In the genomic region with DNA sequence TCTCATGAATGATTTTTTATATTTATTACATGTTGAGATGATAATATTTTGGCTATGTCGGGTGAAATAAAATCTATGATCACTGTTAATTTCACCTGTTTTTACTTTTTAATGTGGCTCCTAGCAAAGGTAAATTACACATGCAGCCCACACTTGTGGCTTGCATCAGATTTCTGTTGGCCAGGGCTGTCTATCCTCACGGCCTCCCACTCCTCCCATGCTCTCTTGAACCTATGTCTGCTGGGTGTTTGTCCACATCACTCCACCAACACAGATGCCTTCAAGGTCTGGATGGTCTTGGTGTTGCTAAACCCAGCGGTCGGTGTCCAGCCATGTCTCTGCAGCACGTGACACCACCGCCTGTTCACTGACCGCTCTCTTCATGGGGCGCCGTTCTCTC, we compare ENCODE assay signal across 1 cellular context.
A peak's percentile ranks its signal among the peaks of the same experiment; 100 is the strongest.
TF ChIP-seq lines count a peak whose summit lies in the region.

No MANE protein-coding gene starts in this region.

TF ChIP-seq in HEK293, 187 proteins besides CTCF, POLR2A, EP300 and RAD21:
- TF ChIP-seq, protein P1, sequence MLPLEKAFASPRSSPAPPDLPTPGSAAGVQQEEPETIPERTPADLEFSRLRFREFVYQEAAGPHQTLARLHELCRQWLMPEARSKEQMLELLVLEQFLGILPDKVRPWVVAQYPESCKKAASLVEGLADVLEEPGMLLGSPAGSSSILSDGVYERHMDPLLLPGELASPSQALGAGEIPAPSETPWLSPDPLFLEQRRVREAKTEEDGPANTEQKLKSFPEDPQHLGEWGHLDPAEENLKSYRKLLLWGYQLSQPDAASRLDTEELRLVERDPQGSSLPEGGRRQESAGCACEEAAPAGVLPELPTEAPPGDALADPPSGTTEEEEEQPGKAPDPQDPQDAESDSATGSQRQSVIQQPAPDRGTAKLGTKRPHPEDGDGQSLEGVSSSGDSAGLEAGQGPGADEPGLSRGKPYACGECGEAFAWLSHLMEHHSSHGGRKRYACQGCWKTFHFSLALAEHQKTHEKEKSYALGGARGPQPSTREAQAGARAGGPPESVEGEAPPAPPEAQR (tag by site-specific recombination; IDR thresholded peaks at IDR 0.05): no peak
- TF ChIP-seq, protein P2, sequence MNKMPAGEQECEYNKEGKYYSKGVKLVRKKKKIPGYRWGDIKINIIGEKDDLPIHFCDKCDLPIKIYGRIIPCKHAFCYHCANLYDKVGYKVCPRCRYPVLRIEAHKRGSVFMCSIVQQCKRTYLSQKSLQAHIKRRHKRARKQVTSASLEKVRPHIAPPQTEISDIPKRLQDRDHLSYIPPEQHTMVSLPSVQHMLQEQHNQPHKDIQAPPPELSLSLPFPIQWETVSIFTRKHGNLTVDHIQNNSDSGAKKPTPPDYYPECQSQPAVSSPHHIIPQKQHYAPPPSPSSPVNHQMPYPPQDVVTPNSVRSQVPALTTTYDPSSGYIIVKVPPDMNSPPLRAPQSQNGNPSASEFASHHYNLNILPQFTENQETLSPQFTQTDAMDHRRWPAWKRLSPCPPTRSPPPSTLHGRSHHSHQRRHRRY (tag by site-specific recombination; IDR thresholded peaks at IDR 0.05): no peak
- no peak for TF ChIP-seq ZNF610 (tag by site-specific recombination; IDR thresholded peaks at IDR 0.05; ENCODE audit: borderline replicate concordance)
- TF ChIP-seq EGR2 (tag by site-specific recombination; IDR thresholded peaks at IDR 0.05; ENCODE audit: low read depth): peak; percentile 55
- TF ChIP-seq, protein P3, sequence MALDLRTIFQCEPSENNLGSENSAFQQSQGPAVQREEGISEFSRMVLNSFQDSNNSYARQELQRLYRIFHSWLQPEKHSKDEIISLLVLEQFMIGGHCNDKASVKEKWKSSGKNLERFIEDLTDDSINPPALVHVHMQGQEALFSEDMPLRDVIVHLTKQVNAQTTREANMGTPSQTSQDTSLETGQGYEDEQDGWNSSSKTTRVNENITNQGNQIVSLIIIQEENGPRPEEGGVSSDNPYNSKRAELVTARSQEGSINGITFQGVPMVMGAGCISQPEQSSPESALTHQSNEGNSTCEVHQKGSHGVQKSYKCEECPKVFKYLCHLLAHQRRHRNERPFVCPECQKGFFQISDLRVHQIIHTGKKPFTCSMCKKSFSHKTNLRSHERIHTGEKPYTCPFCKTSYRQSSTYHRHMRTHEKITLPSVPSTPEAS (tag by site-specific recombination; IDR thresholded peaks at IDR 0.05): no peak
- TF ChIP-seq, protein P4, sequence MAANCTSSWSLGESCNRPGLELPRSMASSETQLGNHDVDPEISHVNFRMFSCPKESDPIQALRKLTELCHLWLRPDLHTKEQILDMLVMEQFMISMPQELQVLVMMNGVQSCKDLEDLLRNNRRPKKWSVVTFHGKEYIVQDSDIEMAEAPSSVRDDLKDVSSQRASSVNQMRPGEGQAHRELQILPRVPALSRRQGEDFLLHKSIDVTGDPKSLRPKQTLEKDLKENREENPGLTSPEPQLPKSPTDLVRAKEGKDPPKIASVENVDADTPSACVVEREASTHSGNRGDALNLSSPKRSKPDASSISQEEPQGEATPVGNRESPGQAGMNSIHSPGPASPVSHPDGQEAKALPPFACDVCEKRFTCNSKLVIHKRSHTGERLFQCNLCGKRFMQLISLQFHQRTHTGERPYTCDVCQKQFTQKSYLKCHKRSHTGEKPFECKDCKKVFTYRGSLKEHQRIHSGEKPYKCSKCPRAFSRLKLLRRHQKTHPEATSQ (tag by site-specific recombination; IDR thresholded peaks at IDR 0.05): no peak
- TF ChIP-seq, protein P5, sequence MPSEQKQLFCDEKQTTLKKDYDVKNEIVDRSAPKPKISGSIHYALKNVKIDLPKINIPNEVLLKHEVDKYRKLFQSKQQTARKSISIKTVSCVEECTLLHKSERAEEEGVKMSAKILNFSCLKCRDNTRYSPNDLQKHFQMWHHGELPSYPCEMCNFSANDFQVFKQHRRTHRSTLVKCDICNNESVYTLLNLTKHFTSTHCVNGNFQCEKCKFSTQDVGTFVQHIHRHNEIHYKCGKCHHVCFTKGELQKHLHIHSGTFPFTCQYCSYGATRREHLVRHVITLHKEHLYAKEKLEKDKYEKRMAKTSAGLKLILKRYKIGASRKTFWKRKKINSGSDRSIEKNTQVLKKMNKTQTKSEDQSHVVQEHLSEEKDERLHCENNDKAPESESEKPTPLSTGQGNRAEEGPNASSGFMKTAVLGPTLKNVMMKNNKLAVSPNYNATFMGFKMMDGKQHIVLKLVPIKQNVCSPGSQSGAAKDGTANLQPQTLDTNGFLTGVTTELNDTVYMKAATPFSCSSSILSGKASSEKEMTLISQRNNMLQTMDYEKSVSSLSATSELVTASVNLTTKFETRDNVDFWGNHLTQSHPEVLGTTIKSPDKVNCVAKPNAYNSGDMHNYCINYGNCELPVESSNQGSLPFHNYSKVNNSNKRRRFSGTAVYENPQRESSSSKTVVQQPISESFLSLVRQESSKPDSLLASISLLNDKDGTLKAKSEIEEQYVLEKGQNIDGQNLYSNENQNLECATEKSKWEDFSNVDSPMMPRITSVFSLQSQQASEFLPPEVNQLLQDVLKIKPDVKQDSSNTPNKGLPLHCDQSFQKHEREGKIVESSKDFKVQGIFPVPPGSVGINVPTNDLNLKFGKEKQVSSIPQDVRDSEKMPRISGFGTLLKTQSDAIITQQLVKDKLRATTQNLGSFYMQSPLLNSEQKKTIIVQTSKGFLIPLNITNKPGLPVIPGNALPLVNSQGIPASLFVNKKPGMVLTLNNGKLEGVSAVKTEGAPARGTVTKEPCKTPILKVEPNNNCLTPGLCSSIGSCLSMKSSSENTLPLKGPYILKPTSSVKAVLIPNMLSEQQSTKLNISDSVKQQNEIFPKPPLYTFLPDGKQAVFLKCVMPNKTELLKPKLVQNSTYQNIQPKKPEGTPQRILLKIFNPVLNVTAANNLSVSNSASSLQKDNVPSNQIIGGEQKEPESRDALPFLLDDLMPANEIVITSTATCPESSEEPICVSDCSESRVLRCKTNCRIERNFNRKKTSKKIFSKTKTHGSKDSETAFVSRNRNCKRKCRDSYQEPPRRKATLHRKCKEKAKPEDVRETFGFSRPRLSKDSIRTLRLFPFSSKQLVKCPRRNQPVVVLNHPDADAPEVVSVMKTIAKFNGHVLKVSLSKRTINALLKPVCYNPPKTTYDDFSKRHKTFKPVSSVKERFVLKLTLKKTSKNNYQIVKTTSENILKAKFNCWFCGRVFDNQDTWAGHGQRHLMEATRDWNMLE (tag by site-specific recombination; conservative IDR thresholded peaks at IDR 0.05; ENCODE audit: low read depth): no peak
